Comparison of ENCODE assay signal across 8 cellular contexts in the genomic region with DNA sequence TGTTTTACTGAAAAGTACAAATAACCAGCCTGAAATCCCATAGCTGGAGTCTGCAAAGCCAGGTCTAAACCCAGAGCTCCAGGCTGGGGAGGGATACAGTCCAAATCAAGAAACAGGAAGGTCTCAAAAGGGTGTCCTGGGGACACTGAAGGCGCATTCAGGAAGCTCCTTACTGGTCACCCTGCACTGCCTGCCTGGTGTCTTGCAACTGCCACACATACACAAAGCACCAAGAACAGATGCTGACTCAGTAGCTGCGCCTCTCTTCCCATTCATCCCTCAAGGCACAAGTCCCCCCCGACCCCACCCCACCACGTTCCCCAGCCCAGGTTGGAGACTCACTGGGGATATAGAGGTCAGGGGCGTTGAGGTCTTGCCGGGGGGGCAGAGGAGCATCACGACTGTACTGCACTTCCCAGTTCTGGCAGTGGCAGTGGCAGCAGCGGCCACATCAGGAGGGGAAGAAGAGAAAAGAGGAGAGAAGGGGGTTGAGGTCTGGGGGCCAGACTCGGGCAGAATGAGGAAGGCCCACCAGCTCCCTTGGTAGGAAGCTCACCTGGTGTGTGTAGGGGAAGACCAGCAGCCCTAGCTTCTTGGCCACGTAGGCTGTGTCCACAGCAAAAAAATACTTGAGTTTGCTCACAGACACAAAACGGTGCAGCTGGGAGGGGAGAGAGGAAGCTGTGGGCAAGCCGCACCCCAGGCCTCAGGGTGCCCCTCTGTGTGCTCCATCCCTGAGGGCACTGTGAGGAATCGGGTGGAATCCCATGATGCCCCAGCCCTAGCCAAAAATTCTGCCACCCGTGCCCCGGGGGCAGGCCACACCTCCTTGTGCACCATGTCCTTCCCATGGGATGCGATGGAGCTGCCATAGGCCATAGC. TPM values are rescaled to one million over a fixed set of nuclear protein-coding genes. Genes with fewer than 3 reads are reported as not detected.
A peak's percentile ranks its signal among the peaks of the same experiment; 100 is the strongest.
DNase-seq lines count a peak whose midpoint lies in the region; ATAC-seq, FAIRE-seq and TF ChIP-seq lines count a peak whose summit lies in the region.

No MANE protein-coding gene starts in this region.

- DNase-seq in activated CD4-positive, alpha-beta T cell treated with anti-CD3 and anti-CD28 coated beads, Interleukin-2, amount 10 ng/mL, durations not matched to agents 24 days and 14 days: peak; percentile 58
- DNase-seq in activated CD4-positive, alpha-beta T cell treated with anti-CD3 and anti-CD28 coated beads, Interleukin-2, amount 50 U/mL, for 48 hours: no peak
- DNase-seq in activated CD8-positive, alpha-beta T cell treated with anti-CD3 and anti-CD28 coated beads, Interleukin-2, amount 10 ng/mL, durations not matched to agents 7 days and 5 days: no peak
- DNase-seq in keratinocyte (ENCODE audit: low read depth, low spot score) (no peak), suprapubic skin (ENCODE audit: low spot score in 2 of 2) (peak in 1 of 2 donors; percentile 68), DMS53 treated with DMSO at 0.1 percent for 48 hours (lab: John Stamatoyannopoulos, UW; ENCODE audit: unreplicated experiment) (no peak), NCI-H510A treated with DMSO at 0.1 percent for 48 hours (lab: John Stamatoyannopoulos, UW) (no peak)

- peaks cover 4% of the 10 kb centered on the region for H3K36me3 Mint-ChIP-seq in activated CD4-positive, alpha-beta T cell treated with anti-CD3 and anti-CD28 coated beads, Interleukin-2, amount 10 ng/mL, durations not matched to agents 24 days and 14 days (ENCODE audit: low read depth)
- peaks cover 2% of the 10 kb centered on the region for H3K36me3 Mint-ChIP-seq in activated CD8-positive, alpha-beta T cell treated with anti-CD3 and anti-CD28 coated beads, Interleukin-2, amount 10 ng/mL, durations not matched to agents 7 days and 5 days (ENCODE audit: low read depth)

- H3K4me1 ChIP-seq in keratinocyte (ENCODE audit: control insufficient read depth, extremely low read depth, insufficient read depth, low read length) (peaks cover 16% of the 10 kb centered on the region), suprapubic skin (peaks cover 40% of the 10 kb centered on the region)

- H3K4me1 Mint-ChIP-seq in activated CD4-positive, alpha-beta T cell treated with anti-CD3 and anti-CD28 coated beads, Interleukin-2, amount 10 ng/mL, durations not matched to agents 24 days and 14 days: peaks cover 34% of the 10 kb centered on the region
- peaks cover 49% of the 10 kb centered on the region for H3K4me1 Mint-ChIP-seq in activated CD8-positive, alpha-beta T cell treated with anti-CD3 and anti-CD28 coated beads, Interleukin-2, amount 10 ng/mL, durations not matched to agents 7 days and 5 days (ENCODE audit: low read depth)

- peaks cover 27% of the 10 kb centered on the region for H3K79me2 ChIP-seq in keratinocyte (ENCODE audit: control insufficient read depth, insufficient read depth, low read length)

- no peak for TF ChIP-seq POLR2A in suprapubic skin (IDR thresholded peaks at IDR 0.05)

- H3K9me1 ChIP-seq in keratinocyte (ENCODE audit: control insufficient read depth, extremely low read depth, insufficient read depth, low read length): no peaks in the 10 kb centered on the region

- peaks cover 18% of the 10 kb centered on the region for H3K27me3 Mint-ChIP-seq in activated CD4-positive, alpha-beta T cell treated with anti-CD3 and anti-CD28 coated beads, Interleukin-2, amount 10 ng/mL, durations not matched to agents 24 days and 14 days
- H3K27me3 Mint-ChIP-seq in activated CD8-positive, alpha-beta T cell treated with anti-CD3 and anti-CD28 coated beads, Interleukin-2, amount 10 ng/mL, durations not matched to agents 7 days and 5 days (ENCODE audit: low read depth): peaks cover 15% of the 10 kb centered on the region

- peaks cover 6% of the 10 kb centered on the region for H4K20me1 ChIP-seq in keratinocyte (ENCODE audit: control insufficient read depth, extremely low read depth, insufficient read depth, low read length)

- POLR2A ChIA-PET in activated CD8-positive, alpha-beta T cell treated with anti-CD3 and anti-CD28 coated beads, Interleukin-2, amount 10 ng/mL, durations not matched to agents 7 days and 5 days (lab: Charles Lee): interaction anchor here (0.6 to 2.1 kb wide), 6 partner anchors 10 to 281 kb away, joined by 3 to 7 read pairs (median 3); a partner anchor contains a TSS

- peak overlapping the region; percentile 84 for H3K4me3 Mint-ChIP-seq in activated CD4-positive, alpha-beta T cell treated with anti-CD3 and anti-CD28 coated beads, Interleukin-2, amount 10 ng/mL, durations not matched to agents 24 days and 14 days
- H3K4me3 Mint-ChIP-seq in activated CD8-positive, alpha-beta T cell treated with anti-CD3 and anti-CD28 coated beads, Interleukin-2, amount 10 ng/mL, durations not matched to agents 7 days and 5 days: peak overlapping the region; percentile 85

- H3K36me3 ChIP-seq in keratinocyte (ENCODE audit: control insufficient read depth in 2 of 2, extremely low read depth in 1 of 2, insufficient read depth in 2 of 2, low read length in 2 of 2): peaks cover 9 to 14% of the 10 kb centered on the region in 2 experiments
- peaks cover 10% of the 10 kb centered on the region for H3K36me3 ChIP-seq in suprapubic skin

- WGBS in suprapubic skin: 65% methylated on average over 12 of the region's 16 CpGs

- H3K9me3 Mint-ChIP-seq in activated CD4-positive, alpha-beta T cell treated with anti-CD3 and anti-CD28 coated beads, Interleukin-2, amount 10 ng/mL, durations not matched to agents 24 days and 14 days: peaks cover 4% of the 10 kb centered on the region
- H3K9me3 Mint-ChIP-seq in activated CD8-positive, alpha-beta T cell treated with anti-CD3 and anti-CD28 coated beads, Interleukin-2, amount 10 ng/mL, durations not matched to agents 7 days and 5 days (ENCODE audit: insufficient read depth): no peaks in the 10 kb centered on the region

- H3K4me3 ChIP-seq in keratinocyte (ENCODE audit: control insufficient read depth in 2 of 3, extremely low read depth in 1 of 3, insufficient read depth in 2 of 3, low read depth in 1 of 3, low read length in 3 of 3) (peak overlapping the region; percentile 76 to 91 (median 85)), suprapubic skin (peak overlapping the region; percentile 61)

- ATAC-seq in activated CD8-positive, alpha-beta T cell treated with anti-CD3 and anti-CD28 coated beads, Interleukin-2, amount 10 ng/mL, durations not matched to agents 7 days and 5 days: no peak
- no peak for ATAC-seq in HG03097 (IDR thresholded peaks at IDR 0.05; ENCODE audit: low FRiP score, unreplicated experiment)

- H3K27ac ChIP-seq in keratinocyte (ENCODE audit: control insufficient read depth, insufficient read depth, low read length) (no peak overlapping the region), suprapubic skin (no peak overlapping the region)

- CTCF ChIA-PET in activated CD8-positive, alpha-beta T cell treated with anti-CD3 and anti-CD28 coated beads, Interleukin-2, amount 10 ng/mL, durations not matched to agents 7 days and 5 days (lab: Charles Lee): interaction anchor here (1.3 to 3.0 kb wide), 7 partner anchors 19 to 218 kb away, joined by 3 to 13 read pairs (median 4); a partner anchor contains a TSS

- no peak for FAIRE-seq in keratinocyte (lab: Jason Lieb, UNC)

- H3K9me3 ChIP-seq in keratinocyte (ENCODE audit: control insufficient read depth, low read depth, low read length) (no peaks in the 10 kb centered on the region), suprapubic skin (no peaks in the 10 kb centered on the region)

- H3K9ac ChIP-seq in keratinocyte (ENCODE audit: control insufficient read depth, extremely low read depth, insufficient read depth, low read length): peak overlapping the region; percentile 96

- no peak overlapping the region for H2AFZ ChIP-seq in keratinocyte (ENCODE audit: control insufficient read depth, low read length)

- H3K27me3 ChIP-seq in keratinocyte (ENCODE audit: control insufficient read depth, extremely low read depth, insufficient read depth, low read length) (peaks cover 14% of the 10 kb centered on the region), suprapubic skin (peaks cover 18% of the 10 kb centered on the region)

- TF ChIP-seq CTCF in keratinocyte (optimal IDR thresholded peaks at IDR 0.05 in 1 of 3, IDR thresholded peaks at IDR 0.05 in 1 of 3, conservative IDR thresholded peaks at IDR 0.05 in 1 of 3; ENCODE audit: extremely low read depth in 1 of 3, insufficient read depth in 2 of 3, low read length in 3 of 3) (no peak), suprapubic skin (IDR thresholded peaks at IDR 0.05) (no peak)

- peak overlapping the region; percentile 79 for H3K27ac Mint-ChIP-seq in activated CD4-positive, alpha-beta T cell treated with anti-CD3 and anti-CD28 coated beads, Interleukin-2, amount 10 ng/mL, durations not matched to agents 24 days and 14 days
- H3K27ac Mint-ChIP-seq in activated CD8-positive, alpha-beta T cell treated with anti-CD3 and anti-CD28 coated beads, Interleukin-2, amount 10 ng/mL, durations not matched to agents 7 days and 5 days: peak overlapping the region; percentile 85

- dilution Hi-C loops in keratinocyte (cut with MboI; ENCODE audit: extremely low pct_ligation_motif_present, low sequenced_read_pairs): no loop called here

- TF ChIP-seq EP300 in suprapubic skin (IDR thresholded peaks at IDR 0.05): no peak

- intact Hi-C loops in activated CD4-positive, alpha-beta T cell treated with anti-CD3 and anti-CD28 coated beads, Interleukin-2, amount 10 ng/mL, durations not matched to agents 24 days and 14 days (cut with micrococcal nuclease): no loop called here

- peak overlapping the region; percentile 98 for H3K4me2 ChIP-seq in keratinocyte (ENCODE audit: control insufficient read depth, extremely low read depth, insufficient read depth, low read depth, low read length)

RNA-seq across cellular contexts. Expression of a gene that starts 1.4 kb away (rescaled TPM):
- 108 and 119 TPM in 2 replicates for total RNA-seq in activated CD4-positive, alpha-beta T cell treated with anti-CD3 and anti-CD28 coated beads, Interleukin-2, amount 10 ng/mL, durations not matched to agents 24 days and 14 days
- 10 to 100 TPM; 46.6 to 58.6 TPM for total RNA-seq in activated CD8-positive, alpha-beta T cell treated with anti-CD3 and anti-CD28 coated beads, Interleukin-2, amount 10 ng/mL, durations not matched to agents 7 days and 5 days
- 80.3 to 157 TPM (median 87.5 TPM) in 3 replicates for polyA plus RNA-seq in keratinocyte
- 14.7 TPM for polyA plus RNA-seq in keratinocyte (2011; ENCODE audit: low read depth)
- polyA plus RNA-seq in keratinocyte (2011; cell fraction: cytosol; rRNA removed): 96.1 and 149 TPM in 2 replicates
- polyA plus RNA-seq in keratinocyte (2011; cell fraction: nucleus; rRNA removed): 96.2 and 108 TPM in 2 replicates
- polyA plus RNA-seq in keratinocyte (2012; ENCODE audit: low replicate concordance): 106 and 137 TPM in 2 replicates
- 111 to 173 TPM (median 122 TPM) in 3 replicates for polyA minus RNA-seq in keratinocyte
- 246 TPM for polyA minus RNA-seq in keratinocyte (2011; cell fraction: cytosol; rRNA and poly(A)+ RNA removed)
- 43.4 and 45.8 TPM in 2 replicates for polyA minus RNA-seq in keratinocyte (2011; cell fraction: nucleus; rRNA and poly(A)+ RNA removed)
- 10 to 100 TPM; 21.6 to 61.3 (median 56.1) TPM for total RNA-seq in suprapubic skin

RNA-seq across cellular contexts. Expression of a gene that starts 4.2 kb away (rescaled TPM):
- total RNA-seq in activated CD4-positive, alpha-beta T cell treated with anti-CD3 and anti-CD28 coated beads, Interleukin-2, amount 10 ng/mL, durations not matched to agents 24 days and 14 days: not detected in 2 replicates
- total RNA-seq in activated CD8-positive, alpha-beta T cell treated with anti-CD3 and anti-CD28 coated beads, Interleukin-2, amount 10 ng/mL, durations not matched to agents 7 days and 5 days: not detected
- polyA plus RNA-seq in keratinocyte: 0.05 to 0.18 TPM in 2 of 3 replicates, not detected in the other
- polyA plus RNA-seq in keratinocyte (2011; ENCODE audit: low read depth): not detected
- polyA plus RNA-seq in keratinocyte (2011; cell fraction: cytosol; rRNA removed): 0.05 and 0.16 TPM in 2 replicates
- polyA plus RNA-seq in keratinocyte (2011; cell fraction: nucleus; rRNA removed): 0.22 and 0.40 TPM in 2 replicates
- polyA plus RNA-seq in keratinocyte (2012; ENCODE audit: low replicate concordance): 0.08 TPM in 1 of 2 replicates, not detected in the other
- polyA minus RNA-seq in keratinocyte: 0.23 TPM in 1 of 3 replicates, not detected in the others
- not detected for polyA minus RNA-seq in keratinocyte (2011; cell fraction: cytosol; rRNA and poly(A)+ RNA removed)
- 0.31 and 0.32 TPM in 2 replicates for polyA minus RNA-seq in keratinocyte (2011; cell fraction: nucleus; rRNA and poly(A)+ RNA removed)
- not detected for total RNA-seq in suprapubic skin

RNA-seq across cellular contexts. Expression of a gene that starts 9.5 kb away (rescaled TPM):
- 1.0 and 2.7 TPM in 2 replicates for total RNA-seq in activated CD4-positive, alpha-beta T cell treated with anti-CD3 and anti-CD28 coated beads, Interleukin-2, amount 10 ng/mL, durations not matched to agents 24 days and 14 days
- total RNA-seq in activated CD8-positive, alpha-beta T cell treated with anti-CD3 and anti-CD28 coated beads, Interleukin-2, amount 10 ng/mL, durations not matched to agents 7 days and 5 days: 1 to 10 TPM; 2.7 to 3.6 TPM
- polyA plus RNA-seq in keratinocyte: 0.17 to 0.25 TPM (median 0.18 TPM) in 3 replicates
- not detected for polyA plus RNA-seq in keratinocyte (2011; ENCODE audit: low read depth)
- polyA plus RNA-seq in keratinocyte (2011; cell fraction: cytosol; rRNA removed): 0.12 TPM in 2 replicates
- 1.0 and 1.4 TPM in 2 replicates for polyA plus RNA-seq in keratinocyte (2011; cell fraction: nucleus; rRNA removed)
- 1.2 TPM in 1 of 2 replicates, not detected in the other for polyA plus RNA-seq in keratinocyte (2012; ENCODE audit: low replicate concordance)
- polyA minus RNA-seq in keratinocyte: 0.64 TPM in 1 of 3 replicates, not detected in the others
- polyA minus RNA-seq in keratinocyte (2011; cell fraction: cytosol; rRNA and poly(A)+ RNA removed): not detected
- polyA minus RNA-seq in keratinocyte (2011; cell fraction: nucleus; rRNA and poly(A)+ RNA removed): not detected in 2 replicates
- 1 to 10 TPM in 3 of 4 donors, not detected in 1; 1.1 to 2.5 (median 1.9) TPM for total RNA-seq in suprapubic skin

RNA-seq across cellular contexts. Expression of a gene that starts 19.1 kb away (rescaled TPM):
- total RNA-seq in activated CD4-positive, alpha-beta T cell treated with anti-CD3 and anti-CD28 coated beads, Interleukin-2, amount 10 ng/mL, durations not matched to agents 24 days and 14 days: 117 and 123 TPM in 2 replicates
- 100 to 1,000 TPM; 160 to 170 TPM for total RNA-seq in activated CD8-positive, alpha-beta T cell treated with anti-CD3 and anti-CD28 coated beads, Interleukin-2, amount 10 ng/mL, durations not matched to agents 7 days and 5 days
- 133 to 213 TPM (median 187 TPM) in 3 replicates for polyA plus RNA-seq in keratinocyte
- 32.5 TPM for polyA plus RNA-seq in keratinocyte (2011; ENCODE audit: low read depth)
- 168 and 252 TPM in 2 replicates for polyA plus RNA-seq in keratinocyte (2011; cell fraction: cytosol; rRNA removed)
- polyA plus RNA-seq in keratinocyte (2011; cell fraction: nucleus; rRNA removed): 97.2 and 127 TPM in 2 replicates
- 124 and 188 TPM in 2 replicates for polyA plus RNA-seq in keratinocyte (2012; ENCODE audit: low replicate concordance)
- polyA minus RNA-seq in keratinocyte: 180 to 340 TPM (median 274 TPM) in 3 replicates
- 317 TPM for polyA minus RNA-seq in keratinocyte (2011; cell fraction: cytosol; rRNA and poly(A)+ RNA removed)
- 40.3 and 43.4 TPM in 2 replicates for polyA minus RNA-seq in keratinocyte (2011; cell fraction: nucleus; rRNA and poly(A)+ RNA removed)
- total RNA-seq in suprapubic skin: 100 to 1,000 TPM in 3 of 4 donors, 10 to 100 TPM in 1; 79.0 to 124 (median 115) TPM

RNA-seq across cellular contexts. Expression of a gene that starts 29.3 kb away (rescaled TPM):
- total RNA-seq in activated CD4-positive, alpha-beta T cell treated with anti-CD3 and anti-CD28 coated beads, Interleukin-2, amount 10 ng/mL, durations not matched to agents 24 days and 14 days: not detected in 2 replicates
- total RNA-seq in activated CD8-positive, alpha-beta T cell treated with anti-CD3 and anti-CD28 coated beads, Interleukin-2, amount 10 ng/mL, durations not matched to agents 7 days and 5 days: 10 to 100 TPM; 79.5 to 80.8 TPM
- polyA plus RNA-seq in keratinocyte: 0.02 to 0.40 TPM (median 0.12 TPM) in 3 replicates
- polyA plus RNA-seq in keratinocyte (2011; ENCODE audit: low read depth): 0.37 TPM
- polyA plus RNA-seq in keratinocyte (2011; cell fraction: cytosol; rRNA removed): 0.05 and 0.06 TPM in 2 replicates
- 0.31 and 0.40 TPM in 2 replicates for polyA plus RNA-seq in keratinocyte (2011; cell fraction: nucleus; rRNA removed)
- 0.06 and 1.2 TPM in 2 replicates for polyA plus RNA-seq in keratinocyte (2012; ENCODE audit: low replicate concordance)
- 0.23 to 0.52 TPM in 2 of 3 replicates, not detected in the other for polyA minus RNA-seq in keratinocyte
- polyA minus RNA-seq in keratinocyte (2011; cell fraction: cytosol; rRNA and poly(A)+ RNA removed): not detected
- 0.21 TPM in 1 of 2 replicates, not detected in the other for polyA minus RNA-seq in keratinocyte (2011; cell fraction: nucleus; rRNA and poly(A)+ RNA removed)
- total RNA-seq in suprapubic skin: 10 to 100 TPM in 2 of 4 donors, 1 to 10 TPM in 2; 5.9 to 32.6 (median 19.2) TPM
